ENCODE assay signal across 1 cellular context in genomic region chr5:56038206-56038605, GRCh38.
TF ChIP-seq lines count a peak whose summit lies in the region.

No MANE protein-coding gene starts in this region.

TF ChIP-seq in K562, 482 proteins besides CTCF, POLR2A, EP300 and RAD21 (continued from another document):
- TF ChIP-seq, protein P1, sequence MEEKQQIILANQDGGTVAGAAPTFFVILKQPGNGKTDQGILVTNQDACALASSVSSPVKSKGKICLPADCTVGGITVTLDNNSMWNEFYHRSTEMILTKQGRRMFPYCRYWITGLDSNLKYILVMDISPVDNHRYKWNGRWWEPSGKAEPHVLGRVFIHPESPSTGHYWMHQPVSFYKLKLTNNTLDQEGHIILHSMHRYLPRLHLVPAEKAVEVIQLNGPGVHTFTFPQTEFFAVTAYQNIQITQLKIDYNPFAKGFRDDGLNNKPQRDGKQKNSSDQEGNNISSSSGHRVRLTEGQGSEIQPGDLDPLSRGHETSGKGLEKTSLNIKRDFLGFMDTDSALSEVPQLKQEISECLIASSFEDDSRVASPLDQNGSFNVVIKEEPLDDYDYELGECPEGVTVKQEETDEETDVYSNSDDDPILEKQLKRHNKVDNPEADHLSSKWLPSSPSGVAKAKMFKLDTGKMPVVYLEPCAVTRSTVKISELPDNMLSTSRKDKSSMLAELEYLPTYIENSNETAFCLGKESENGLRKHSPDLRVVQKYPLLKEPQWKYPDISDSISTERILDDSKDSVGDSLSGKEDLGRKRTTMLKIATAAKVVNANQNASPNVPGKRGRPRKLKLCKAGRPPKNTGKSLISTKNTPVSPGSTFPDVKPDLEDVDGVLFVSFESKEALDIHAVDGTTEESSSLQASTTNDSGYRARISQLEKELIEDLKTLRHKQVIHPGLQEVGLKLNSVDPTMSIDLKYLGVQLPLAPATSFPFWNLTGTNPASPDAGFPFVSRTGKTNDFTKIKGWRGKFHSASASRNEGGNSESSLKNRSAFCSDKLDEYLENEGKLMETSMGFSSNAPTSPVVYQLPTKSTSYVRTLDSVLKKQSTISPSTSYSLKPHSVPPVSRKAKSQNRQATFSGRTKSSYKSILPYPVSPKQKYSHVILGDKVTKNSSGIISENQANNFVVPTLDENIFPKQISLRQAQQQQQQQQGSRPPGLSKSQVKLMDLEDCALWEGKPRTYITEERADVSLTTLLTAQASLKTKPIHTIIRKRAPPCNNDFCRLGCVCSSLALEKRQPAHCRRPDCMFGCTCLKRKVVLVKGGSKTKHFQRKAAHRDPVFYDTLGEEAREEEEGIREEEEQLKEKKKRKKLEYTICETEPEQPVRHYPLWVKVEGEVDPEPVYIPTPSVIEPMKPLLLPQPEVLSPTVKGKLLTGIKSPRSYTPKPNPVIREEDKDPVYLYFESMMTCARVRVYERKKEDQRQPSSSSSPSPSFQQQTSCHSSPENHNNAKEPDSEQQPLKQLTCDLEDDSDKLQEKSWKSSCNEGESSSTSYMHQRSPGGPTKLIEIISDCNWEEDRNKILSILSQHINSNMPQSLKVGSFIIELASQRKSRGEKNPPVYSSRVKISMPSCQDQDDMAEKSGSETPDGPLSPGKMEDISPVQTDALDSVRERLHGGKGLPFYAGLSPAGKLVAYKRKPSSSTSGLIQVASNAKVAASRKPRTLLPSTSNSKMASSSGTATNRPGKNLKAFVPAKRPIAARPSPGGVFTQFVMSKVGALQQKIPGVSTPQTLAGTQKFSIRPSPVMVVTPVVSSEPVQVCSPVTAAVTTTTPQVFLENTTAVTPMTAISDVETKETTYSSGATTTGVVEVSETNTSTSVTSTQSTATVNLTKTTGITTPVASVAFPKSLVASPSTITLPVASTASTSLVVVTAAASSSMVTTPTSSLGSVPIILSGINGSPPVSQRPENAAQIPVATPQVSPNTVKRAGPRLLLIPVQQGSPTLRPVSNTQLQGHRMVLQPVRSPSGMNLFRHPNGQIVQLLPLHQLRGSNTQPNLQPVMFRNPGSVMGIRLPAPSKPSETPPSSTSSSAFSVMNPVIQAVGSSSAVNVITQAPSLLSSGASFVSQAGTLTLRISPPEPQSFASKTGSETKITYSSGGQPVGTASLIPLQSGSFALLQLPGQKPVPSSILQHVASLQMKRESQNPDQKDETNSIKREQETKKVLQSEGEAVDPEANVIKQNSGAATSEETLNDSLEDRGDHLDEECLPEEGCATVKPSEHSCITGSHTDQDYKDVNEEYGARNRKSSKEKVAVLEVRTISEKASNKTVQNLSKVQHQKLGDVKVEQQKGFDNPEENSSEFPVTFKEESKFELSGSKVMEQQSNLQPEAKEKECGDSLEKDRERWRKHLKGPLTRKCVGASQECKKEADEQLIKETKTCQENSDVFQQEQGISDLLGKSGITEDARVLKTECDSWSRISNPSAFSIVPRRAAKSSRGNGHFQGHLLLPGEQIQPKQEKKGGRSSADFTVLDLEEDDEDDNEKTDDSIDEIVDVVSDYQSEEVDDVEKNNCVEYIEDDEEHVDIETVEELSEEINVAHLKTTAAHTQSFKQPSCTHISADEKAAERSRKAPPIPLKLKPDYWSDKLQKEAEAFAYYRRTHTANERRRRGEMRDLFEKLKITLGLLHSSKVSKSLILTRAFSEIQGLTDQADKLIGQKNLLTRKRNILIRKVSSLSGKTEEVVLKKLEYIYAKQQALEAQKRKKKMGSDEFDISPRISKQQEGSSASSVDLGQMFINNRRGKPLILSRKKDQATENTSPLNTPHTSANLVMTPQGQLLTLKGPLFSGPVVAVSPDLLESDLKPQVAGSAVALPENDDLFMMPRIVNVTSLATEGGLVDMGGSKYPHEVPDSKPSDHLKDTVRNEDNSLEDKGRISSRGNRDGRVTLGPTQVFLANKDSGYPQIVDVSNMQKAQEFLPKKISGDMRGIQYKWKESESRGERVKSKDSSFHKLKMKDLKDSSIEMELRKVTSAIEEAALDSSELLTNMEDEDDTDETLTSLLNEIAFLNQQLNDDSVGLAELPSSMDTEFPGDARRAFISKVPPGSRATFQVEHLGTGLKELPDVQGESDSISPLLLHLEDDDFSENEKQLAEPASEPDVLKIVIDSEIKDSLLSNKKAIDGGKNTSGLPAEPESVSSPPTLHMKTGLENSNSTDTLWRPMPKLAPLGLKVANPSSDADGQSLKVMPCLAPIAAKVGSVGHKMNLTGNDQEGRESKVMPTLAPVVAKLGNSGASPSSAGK (IDR thresholded peaks at IDR 0.05): peak; percentile 37; the same call in 1 of the 2 replicates
